ENCODE assay signal across 7 cellular contexts in genomic region chr9:89410709-89411111, GRCh38.
A peak's percentile ranks its signal among the peaks of the same experiment; 100 is the strongest.
DNase-seq lines count a peak whose midpoint lies in the region; ATAC-seq, FAIRE-seq and TF ChIP-seq lines count a peak whose summit lies in the region.

No MANE protein-coding gene starts in this region.

- peak; percentile 56 for DNase-seq in activated T-cell treated with anti-CD3 and anti-CD28 coated beads, Interleukin-2, amount 50 U/mL, for 4 hours
- peak; percentile 57 for DNase-seq in stimulated activated CD4-positive, alpha-beta T cell treated with anti-CD3 and anti-CD28 coated beads, Interleukin-12 subunit alpha, Interleukin-12 subunit beta, amount 100 ng/mL, for 4 hours
- no peak for DNase-seq in left lobe of liver (ENCODE audit: low spot score)
- DNase-seq in pancreas: no peak

- peak; percentile 51 for ATAC-seq in GM19351 (IDR thresholded peaks at IDR 0.05; ENCODE audit: unreplicated experiment)
- peak; percentile 46 for ATAC-seq in HG03280 (IDR thresholded peaks at IDR 0.05; ENCODE audit: unreplicated experiment)
- peak; percentile 82 to 87 for ATAC-seq in activated T-cell treated with anti-CD3 and anti-CD28 coated beads, Interleukin-2, amount 50 U/mL, for 4 hours
- no peak for ATAC-seq in left lobe of liver
- ATAC-seq in GM21423 (IDR thresholded peaks at IDR 0.05; ENCODE audit: unreplicated experiment): no peak
- ATAC-seq in pancreas: no peak

- peaks cover 10% of the 10 kb centered on the region for H3K9me3 Mint-ChIP-seq in activated T-cell treated with anti-CD3 and anti-CD28 coated beads, Interleukin-2, amount 50 U/mL, for 4 hours

- TF ChIP-seq CTCF in pancreas (IDR thresholded peaks at IDR 0.05): no peak

- peaks cover 40% of the 10 kb centered on the region for H3K36me3 Mint-ChIP-seq in activated T-cell treated with anti-CD3 and anti-CD28 coated beads, Interleukin-2, amount 50 U/mL, for 4 hours (ENCODE audit: insufficient read depth)

- no peak overlapping the region for H3K27ac ChIP-seq in pancreas

- WGBS in pancreas, 2 donors: 91 to 93% methylated on average over 6 of the region's 6 CpGs

- no peaks in the 10 kb centered on the region for H3K27me3 Mint-ChIP-seq in activated T-cell treated with anti-CD3 and anti-CD28 coated beads, Interleukin-2, amount 50 U/mL, for 4 hours (ENCODE audit: low read depth)

- no peak overlapping the region for H3K4me3 ChIP-seq in pancreas

- peak overlapping the region; percentile 70 for H3K4me3 Mint-ChIP-seq in activated T-cell treated with anti-CD3 and anti-CD28 coated beads, Interleukin-2, amount 50 U/mL, for 4 hours

- H3K4me1 ChIP-seq in pancreas: no peaks in the 10 kb centered on the region

- intact Hi-C loops in pancreas (cut with DNase I): no loop called here

- no peak for FAIRE-seq in pancreas (lab: Jason Lieb, UNC)

- H3K36me3 ChIP-seq in pancreas: no peaks in the 10 kb centered on the region

- H3K9me3 ChIP-seq in pancreas: no peaks in the 10 kb centered on the region

- H3K4me1 Mint-ChIP-seq in activated T-cell treated with anti-CD3 and anti-CD28 coated beads, Interleukin-2, amount 50 U/mL, for 4 hours (ENCODE audit: low read depth): peaks cover 94% of the 10 kb centered on the region

- no peaks in the 10 kb centered on the region for H3K27me3 ChIP-seq in pancreas

Comparison
In these comparisons a context has a peak if more than half of its experiments do, and no peak if none do; other contexts are left out.
1. ATAC-seq: peak in GM19351 (single experiment), HG03280 (single experiment) and activated T-cell treated with anti-CD3 and anti-CD28 coated beads, Interleukin-2, amount 50 U/mL, for 4 hours (2 of 2); none in left lobe of liver (single experiment), GM21423 (single experiment) and pancreas (0 of 4).
2. DNase-seq: peak in activated T-cell treated with anti-CD3 and anti-CD28 coated beads, Interleukin-2, amount 50 U/mL, for 4 hours (single experiment) and stimulated activated CD4-positive, alpha-beta T cell treated with anti-CD3 and anti-CD28 coated beads, Interleukin-12 subunit alpha, Interleukin-12 subunit beta, amount 100 ng/mL, for 4 hours (single experiment); none in left lobe of liver (single experiment) and pancreas (0 of 6).